18 cellular contexts compared by ENCODE assay signal in the genomic region with DNA sequence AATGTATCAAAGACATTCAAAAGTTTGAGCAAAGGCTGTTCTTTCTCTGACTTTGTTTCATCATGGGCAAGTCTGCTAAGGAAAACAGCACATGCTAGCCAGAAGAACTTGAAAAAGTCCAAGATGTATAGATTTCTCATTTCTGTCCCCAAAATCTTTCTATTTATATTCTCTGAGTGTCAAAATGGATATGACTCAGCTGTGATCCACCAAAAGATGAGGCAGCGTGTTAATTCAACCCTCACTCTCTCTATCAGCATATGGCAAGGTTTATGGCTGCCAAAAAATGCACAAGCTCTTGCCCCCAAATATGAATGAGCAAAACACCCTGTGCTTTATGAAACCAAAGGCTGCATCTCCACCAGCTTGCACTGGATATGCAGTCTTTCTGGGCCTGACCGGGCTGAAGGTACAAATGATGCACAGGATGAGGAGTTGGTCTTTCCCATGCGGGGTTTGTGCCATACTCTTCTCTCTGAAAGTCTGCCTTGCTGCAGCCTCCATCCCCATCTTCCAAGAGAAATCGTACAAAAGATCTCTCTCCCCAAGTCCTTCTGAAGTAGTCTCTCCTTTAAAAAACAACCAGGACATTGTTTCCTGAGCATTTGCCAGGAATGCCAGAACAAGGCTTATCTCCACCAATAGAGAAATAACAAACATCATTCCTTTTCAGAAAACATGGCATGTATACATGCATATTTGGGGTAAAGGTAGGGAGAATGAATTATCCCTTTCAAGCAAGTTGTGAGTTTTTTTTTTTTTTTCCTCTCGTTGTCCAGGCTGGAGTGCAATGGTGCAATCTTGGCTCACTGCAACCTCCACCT.
DNase-seq lines count a peak whose midpoint lies in the region; ATAC-seq, FAIRE-seq and TF ChIP-seq lines count a peak whose summit lies in the region.
"Had no signal": no experiment of that assay in that cellular context is flagged by ENCODE, and none has a peak within 500 bp of the region (broad histone marks: within the 10 kb centered on the region; RNA-seq: fewer than 3 reads in every experiment).

No MANE protein-coding gene starts in this region.

- TF ChIP-seq CTCF in A549 (IDR thresholded peaks at IDR 0.05): no peak
- TF ChIP-seq CTCF in WERI-Rb-1 (IDR thresholded peaks at IDR 0.05; ENCODE audit: low read depth, low read length): no peak

- no peak for DNase-seq in A549 (ENCODE audit: low read depth in 1 of 2, low spot score in 1 of 2)
- DNase-seq in LHCN-M2 (ENCODE audit: low read depth): peak; percentile 61
- DNase-seq in astrocyte of the hippocampus (ENCODE audit: low read depth, low spot score): peak; percentile 69
- DNase-seq in inferior parietal cortex (ENCODE audit: extremely low spot score): peak; percentile 64
- no peak for DNase-seq in naive thymus-derived CD8-positive, alpha-beta T cell
- no peak for DNase-seq in WERI-Rb-1
- DNase-seq: activated CD4-positive, alpha-beta T cell treated with anti-CD3 and anti-CD28 coated beads for 36 hours; activated T-cell treated with anti-CD3 and anti-CD28 coated beads for 4 hours; COR-L47; NCI-H1417; NCI-H524 treated with DMSO at 0.1 percent for 48 hours; sigmoid colon had no signal

- no peaks in the 10 kb centered on the region for H3K4me1 Mint-ChIP-seq in naive thymus-derived CD8-positive, alpha-beta T cell
- H3K4me1 Mint-ChIP-seq: activated CD4-positive, alpha-beta T cell treated with anti-CD3 and anti-CD28 coated beads for 36 hours; neural progenitor cell; stimulated activated effector memory CD8-positive, alpha-beta T cell treated with anti-CD3 and anti-CD28 coated beads, Interleukin-12 subunit alpha, Interleukin-12 subunit beta, amount 100 ng/mL, for 72 hours had no signal

- H3K4me2 ChIP-seq in A549: peak overlapping the region; percentile 61
- H3K4me2 ChIP-seq: neural progenitor cell had no signal

- WGBS in A549 (ENCODE audit: missing lambda C conversion rate): 77% methylated on average over 5 of the region's 5 CpGs

- H3K4me3 ChIP-seq in A549: no peak overlapping the region
- no peak overlapping the region for H3K4me3 ChIP-seq in WERI-Rb-1 (ENCODE audit: low read depth, low read length)
- H3K4me3 ChIP-seq: neural progenitor cell, sigmoid colon had no signal

- no peak overlapping the region for H3K27ac Mint-ChIP-seq in naive thymus-derived CD8-positive, alpha-beta T cell
- H3K27ac Mint-ChIP-seq: activated CD4-positive, alpha-beta T cell treated with anti-CD3 and anti-CD28 coated beads for 36 hours; activated naive CD4-positive, alpha-beta T cell treated with anti-CD3 and anti-CD28 coated beads, Interleukin-2, amount 50 U/mL, for 72 hours; neural progenitor cell; stimulated activated effector memory CD8-positive, alpha-beta T cell treated with anti-CD3 and anti-CD28 coated beads, Interleukin-12 subunit alpha, Interleukin-12 subunit beta, amount 100 ng/mL, for 72 hours had no signal

- TF ChIP-seq POLR2A in A549 (IDR thresholded peaks at IDR 0.05; ENCODE audit: low read length): no peak

- peak overlapping the region; percentile 23 to 62; a peak in 4 of 6 replicates for H3K27ac ChIP-seq in A549
- H3K27ac ChIP-seq in WERI-Rb-1: no peak overlapping the region
- H3K27ac ChIP-seq: neural progenitor cell had no signal

- peaks cover 12 to 65% (median 19%) of the 10 kb centered on the region in 5 donors for H3K27me3 Mint-ChIP-seq in naive thymus-derived CD8-positive, alpha-beta T cell

- H3K36me3 ChIP-seq in WERI-Rb-1: no peaks in the 10 kb centered on the region
- H3K36me3 ChIP-seq: neural progenitor cell, sigmoid colon had no signal

- FAIRE-seq in A549 (lab: Jason Lieb, UNC): no peak
- FAIRE-seq: H1 had no signal

- ATAC-seq in A549 (no peak), HG03432 (IDR thresholded peaks at IDR 0.05; ENCODE audit: unreplicated experiment) (no peak), GM21360 (IDR thresholded peaks at IDR 0.05; ENCODE audit: unreplicated experiment) (no peak)
- ATAC-seq in naive thymus-derived CD8-positive, alpha-beta T cell: no peak
- ATAC-seq: activated CD4-positive, alpha-beta T cell treated with anti-CD3 and anti-CD28 coated beads for 36 hours; activated naive CD4-positive, alpha-beta T cell treated with anti-CD3 and anti-CD28 coated beads, Interleukin-2, amount 50 U/mL, for 72 hours; stimulated activated effector memory CD8-positive, alpha-beta T cell treated with anti-CD3 and anti-CD28 coated beads, Interleukin-12 subunit alpha, Interleukin-12 subunit beta, amount 100 ng/mL, for 72 hours had no signal

- no peaks in the 10 kb centered on the region for H3K36me3 Mint-ChIP-seq in naive thymus-derived CD8-positive, alpha-beta T cell
- H3K36me3 Mint-ChIP-seq: activated naive CD4-positive, alpha-beta T cell treated with anti-CD3 and anti-CD28 coated beads, Interleukin-2, amount 50 U/mL, for 72 hours; neural progenitor cell; stimulated activated effector memory CD8-positive, alpha-beta T cell treated with anti-CD3 and anti-CD28 coated beads, Interleukin-12 subunit alpha, Interleukin-12 subunit beta, amount 100 ng/mL, for 72 hours had no signal

- no peaks in the 10 kb centered on the region for H3K9me3 Mint-ChIP-seq in naive thymus-derived CD8-positive, alpha-beta T cell
- H3K9me3 Mint-ChIP-seq: activated naive CD4-positive, alpha-beta T cell treated with anti-CD3 and anti-CD28 coated beads, Interleukin-2, amount 50 U/mL, for 72 hours; neural progenitor cell; stimulated activated effector memory CD8-positive, alpha-beta T cell treated with anti-CD3 and anti-CD28 coated beads, Interleukin-12 subunit alpha, Interleukin-12 subunit beta, amount 100 ng/mL, for 72 hours had no signal

- H3K4me1 ChIP-seq in A549: peaks cover 25% of the 10 kb centered on the region
- H3K4me1 ChIP-seq: neural progenitor cell had no signal

- H3K27me3 ChIP-seq in WERI-Rb-1 (ENCODE audit: insufficient read depth, low read depth, severe bottlenecking): no peaks in the 10 kb centered on the region
- H3K27me3 ChIP-seq: neural progenitor cell, sigmoid colon had no signal

- no peak for TF ChIP-seq EP300 in A549 (IDR thresholded peaks at IDR 0.05)

- CTCF ChIA-PET in A549 (lab: Yijun Ruan, JAX): interaction anchor here (0.9 to 1.6 kb wide), 6 partner anchors 10 to 209 kb away, joined by 3 to 5 read pairs (median 3); partner anchors contain the start of gene FRMD6

- no peak for TF ChIP-seq RAD21 in A549 (conservative IDR thresholded peaks at IDR 0.05 in 1 of 2, IDR thresholded peaks at IDR 0.05 in 1 of 2)

- H3K9me3 ChIP-seq in A549 (no peaks in the 10 kb centered on the region), WERI-Rb-1 (ENCODE audit: severe bottlenecking) (no peaks in the 10 kb centered on the region)
- H3K9me3 ChIP-seq: sigmoid colon had no signal

- POLR2A ChIA-PET in A549 (lab: Yijun Ruan, JAX): interaction anchor here (0.5 kb wide), 1 partner anchor 45 kb away, joined by 3 read pairs; no protein-coding TSS in a partner anchor
- POLR2A ChIA-PET in naive thymus-derived CD8-positive, alpha-beta T cell (lab: Charles Lee): no interaction called here

- H3K4me3 Mint-ChIP-seq in naive thymus-derived CD8-positive, alpha-beta T cell: no peak overlapping the region
- H3K4me3 Mint-ChIP-seq: activated CD4-positive, alpha-beta T cell treated with anti-CD3 and anti-CD28 coated beads for 36 hours; neural progenitor cell; stimulated activated effector memory CD8-positive, alpha-beta T cell treated with anti-CD3 and anti-CD28 coated beads, Interleukin-12 subunit alpha, Interleukin-12 subunit beta, amount 100 ng/mL, for 72 hours had no signal

TF ChIP-seq in A549, 52 proteins besides CTCF, POLR2A, EP300 and RAD21:
- no peak for TF ChIP-seq TP53 (CRISPR knock-in tag; IDR thresholded peaks at IDR 0.05)
- no peak for TF ChIP-seq CHD2 (IDR thresholded peaks at IDR 0.05; ENCODE audit: low read length, partially characterized antibody)

Comparison
In these comparisons a context has a peak if more than half of its experiments do, and no peak if none do; other contexts are left out.
1. DNase-seq: peak in LHCN-M2 (single experiment), astrocyte of the hippocampus (single experiment) and inferior parietal cortex (single experiment); none in A549 (0 of 2), naive thymus-derived CD8-positive, alpha-beta T cell (0 of 10) and WERI-Rb-1 (single experiment).